In the genomic region with DNA sequence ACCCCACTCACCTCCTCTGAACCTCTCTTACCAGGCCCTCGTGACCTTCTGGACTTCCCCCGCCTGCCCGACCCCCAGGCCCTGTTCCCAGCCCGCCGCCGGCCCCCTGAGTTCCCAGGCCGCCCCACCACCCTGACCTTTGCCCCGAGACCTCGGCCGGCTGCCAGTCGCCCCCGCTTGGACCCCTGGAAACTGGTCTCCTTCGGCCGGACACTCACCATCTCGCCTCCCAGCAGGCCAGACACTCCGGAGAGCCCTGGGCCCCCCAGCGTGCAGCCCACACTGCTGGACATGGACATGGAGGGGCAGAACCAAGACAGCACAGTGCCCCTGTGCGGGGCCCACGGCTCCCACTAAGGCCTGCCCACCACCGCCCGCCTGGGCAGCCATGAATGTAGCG, we compare ENCODE assay signal across 24 cellular contexts. TPM values are rescaled to one million over a fixed set of nuclear protein-coding genes. Genes with fewer than 3 reads are reported as not detected.
"Had no signal": no experiment of that assay in that cellular context is flagged by ENCODE, and none has a peak within 500 bp of the region (broad histone marks: within the 10 kb centered on the region; RNA-seq: fewer than 3 reads in every experiment).

No MANE protein-coding gene starts in this region.

- FAIRE-seq: HTR-8/SVneo, RCC 7860 had no signal

- H3K27ac ChIP-seq: HL-60, SJSA1, SK-N-MC had no signal

- H3K4me3 ChIP-seq: MG63, SJSA1, SK-N-MC had no signal

- DNase-seq: Karpas-422, KG1, MG63, NCI-H1092, NCI-H1105 treated with DMSO at 0.1 percent for 48 hours, NCI-H1417 treated with DMSO at 0.1 percent for 48 hours, NCI-H146, NCI-H1694 treated with DMSO at 0.1 percent for 48 hours, NCI-H1930, NCI-H2081, NCI-H2107, NCI-H2227 treated with DMSO at 0.1 percent for 48 hours, NCI-H510A, NCI-H524 treated with DMSO at 0.1 percent for 48 hours, NCI-H69, NCI-H774, Right ventricle myocardium superior, RPMI8226, SIG-M5 had no signal

- H3K9me3 ChIP-seq: MG63, SJSA1 had no signal

- H3K36me3 ChIP-seq: SJSA1 had no signal

RNA-seq across cellular contexts. Expression of a gene that starts 3.2 kb away (rescaled TPM):
- total RNA-seq: Right ventricle myocardium superior, SJSA1 had no signal

RNA-seq across cellular contexts. Expression of a gene that starts 11.6 kb away (rescaled TPM):
- total RNA-seq: Right ventricle myocardium superior, SJSA1 had no signal
